ENCODE assay signal across 10 cellular contexts in the genomic region with DNA sequence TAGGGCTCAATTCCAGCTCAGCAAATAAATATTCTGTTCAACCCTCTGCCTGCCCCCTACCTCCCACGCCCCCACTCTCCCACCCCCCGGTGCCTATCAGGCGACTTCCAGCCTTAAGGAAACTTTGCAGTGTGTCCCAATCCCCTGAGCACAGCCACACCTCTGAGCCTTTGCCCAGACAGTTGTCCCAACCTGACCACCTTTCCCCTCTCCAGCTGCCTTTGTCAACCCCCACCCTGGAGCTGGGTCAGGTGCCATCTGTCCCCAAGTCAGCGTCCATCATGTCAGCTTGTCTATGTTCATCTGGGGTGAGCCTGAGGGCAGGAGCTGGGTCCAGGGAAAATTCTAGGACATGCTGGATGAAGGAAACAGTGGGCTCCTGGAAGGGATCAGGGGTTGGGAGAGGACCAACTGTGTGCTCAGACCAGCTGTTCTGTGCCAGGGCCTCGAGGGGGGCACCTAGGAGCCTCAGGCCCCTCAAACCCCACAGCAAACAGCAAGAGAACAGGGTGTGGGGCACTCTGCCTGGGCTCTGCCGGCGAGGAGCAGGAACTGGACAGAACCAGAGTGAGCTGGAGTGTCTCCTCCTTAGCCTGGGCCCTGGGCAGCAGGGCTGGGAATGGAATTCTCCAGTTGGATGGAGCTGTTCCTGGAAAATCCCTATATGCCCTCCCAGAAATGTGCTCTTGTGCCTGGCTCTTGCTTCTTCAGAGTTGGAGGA. TPM values are rescaled to one million over a fixed set of nuclear protein-coding genes. Genes with fewer than 3 reads are reported as not detected.
A peak's percentile ranks its signal among the peaks of the same experiment; 100 is the strongest.
DNase-seq lines count a peak whose midpoint lies in the region; ATAC-seq and TF ChIP-seq lines count a peak whose summit lies in the region.
"Had no signal": no experiment of that assay in that cellular context is flagged by ENCODE, and none has a peak within 500 bp of the region (broad histone marks: within the 10 kb centered on the region; RNA-seq: fewer than 3 reads in every experiment).

No MANE protein-coding gene starts in this region.

- intact Hi-C loops in heart left ventricle (cut with DNase I), result loop anchor here in 1 of 10 donors (2.0 kb wide), 1 partner anchor 24 kb away; a partner anchor contains a TSS
- intact Hi-C loops in left ventricle myocardium superior (cut with micrococcal nuclease), result no loop called here
- intact Hi-C loops in ovary (cut with DNase I), result no loop called here

- H3K4me1 ChIP-seq in heart left ventricle, result peaks cover 0 to 78% (median 46%) of the 10 kb centered on the region in 12 donors
- H3K4me1 ChIP-seq in ovary (ENCODE audit: insufficient read depth), result peaks cover 46% of the 10 kb centered on the region
- H3K4me1 ChIP-seq in SJCRH30, result peaks cover 29% of the 10 kb centered on the region

- ATAC-seq in heart left ventricle, result no peak
- no peak for ATAC-seq in left ventricle myocardium superior
- no peak for ATAC-seq in HG03460 (IDR thresholded peaks at IDR 0.05; ENCODE audit: unreplicated experiment)
- ATAC-seq: naive thymus-derived CD8-positive, alpha-beta T cell had no signal

- peak overlapping the region; percentile 78 to 100 (median 96) for H3K27ac ChIP-seq in heart left ventricle
- H3K27ac ChIP-seq in ovary, result peak overlapping the region; percentile 63 to 81
- no peak overlapping the region for H3K27ac ChIP-seq in SJCRH30

- H3K27me3 ChIP-seq in heart left ventricle, result no peaks in the 10 kb centered on the region
- no peaks in the 10 kb centered on the region for H3K27me3 ChIP-seq in ovary
- H3K27me3 ChIP-seq in SJCRH30, result peaks cover 1% of the 10 kb centered on the region; the same call in 1 of the 2 replicates

- TF ChIP-seq POLR2A in heart left ventricle (IDR thresholded peaks at IDR 0.05) (no peak), ovary (IDR thresholded peaks at IDR 0.05) (no peak)

- no peak overlapping the region for H3K4me3 ChIP-seq in heart left ventricle
- H3K4me3 ChIP-seq in ovary, result no peak overlapping the region
- H3K4me3 ChIP-seq in SJCRH30, result no peak overlapping the region

- 26 to 35% (median 31%) methylated on average over 4 to 7 of the region's 7 CpGs for WGBS in heart left ventricle, 4 donors
- WGBS in ovary, 3 donors, result 11 to 15% (median 12%) methylated on average over 7 of the region's 7 CpGs

- DNase-seq in heart left ventricle (peak in 2 of 5 donors; percentile 16 to 46), left ventricle myocardium superior (no peak), hepatic stellate cell (ENCODE audit: low spot score) (peak; percentile 24), ovary (peak; percentile 64 to 71 (median 66)), SJCRH30 (no peak)
- DNase-seq in stimulated activated CD4-positive, alpha-beta T cell treated with anti-CD3 and anti-CD28 coated beads, Interleukin-2, amount 100 ng/mL, for 48 hours, result no peak
- no peak for DNase-seq in activated effector memory CD4-positive, alpha-beta T cell treated with anti-CD3 and anti-CD28 coated beads, Interleukin-2, amount 50 U/mL, for 16 hours
- DNase-seq: GDM1; naive thymus-derived CD8-positive, alpha-beta T cell had no signal

- H3K36me3 ChIP-seq in heart left ventricle, result no peaks in the 10 kb centered on the region
- H3K36me3 ChIP-seq in ovary, result no peaks in the 10 kb centered on the region
- H3K36me3 ChIP-seq in SJCRH30, result no peaks in the 10 kb centered on the region

- TF ChIP-seq CTCF in heart left ventricle (IDR thresholded peaks at IDR 0.05) (no peak), ovary (IDR thresholded peaks at IDR 0.05) (no peak)

- no peaks in the 10 kb centered on the region for H3K9me3 ChIP-seq in heart left ventricle
- no peaks in the 10 kb centered on the region for H3K9me3 ChIP-seq in ovary
- no peaks in the 10 kb centered on the region for H3K9me3 ChIP-seq in SJCRH30 (replicated peaks)

- TF ChIP-seq EP300 in ovary (IDR thresholded peaks at IDR 0.05), result no peak

RNA-seq across cellular contexts. Expression of a gene that starts 17.8 kb away (rescaled TPM):
- under 1 TPM in 4 of 9 donors, not detected in 5; 0.13 to 0.44 (median 0.17) TPM for total RNA-seq in heart left ventricle
- polyA plus RNA-seq in heart left ventricle, result 1 to 10 TPM in 1 of 2 donors, under 1 TPM in 1; 0.08 to 1.6 TPM
- not detected for total RNA-seq in left ventricle myocardium superior
- 10 to 100 TPM in 1 of 7 donors, 1 to 10 TPM in 1, under 1 TPM in 3, not detected in 2; 0.12 to 19.2 (median 0.57) TPM for total RNA-seq in ovary
- polyA plus RNA-seq in ovary, result not detected
- total RNA-seq in SJCRH30 (2014; rRNA removed; shearing (Covaris generic)), result not detected in 2 replicates
- total RNA-seq: naive thymus-derived CD8-positive, alpha-beta T cell had no signal
- polyA plus RNA-seq: naive thymus-derived CD8-positive, alpha-beta T cell had no signal

RNA-seq across cellular contexts. Expression of a gene that starts 20.6 kb away (rescaled TPM):
- total RNA-seq in heart left ventricle (1 to 10 TPM; 2.1 to 7.5 (median 3.9) TPM), left ventricle myocardium superior (2.2 TPM), ovary (10 to 100 TPM in 5 of 7 donors, 1 to 10 TPM in 2; 3.9 to 23.3 (median 18.5) TPM)
- polyA plus RNA-seq in heart left ventricle (1 to 10 TPM; 1.1 to 3.2 TPM), ovary (10 to 100 TPM in 1 of 2 donors, 1 to 10 TPM in 1; 9.4 to 27.9 TPM)
- total RNA-seq in SJCRH30 (2014; rRNA removed; shearing (Covaris generic)), result 13.8 and 18.1 TPM in 2 replicates

RNA-seq across cellular contexts. Expression of a gene that starts 24.5 kb away (rescaled TPM):
- total RNA-seq in heart left ventricle, result 100 to 1,000 TPM in 7 of 9 donors, 10 to 100 TPM in 2; 57.5 to 298 (median 143) TPM
- 100 to 1,000 TPM; 152 to 277 TPM for polyA plus RNA-seq in heart left ventricle
- total RNA-seq in left ventricle myocardium superior, result 86.7 TPM
- 10 to 100 TPM in 5 of 7 donors, 1 to 10 TPM in 2; 5.6 to 43.1 (median 12.1) TPM for total RNA-seq in ovary
- polyA plus RNA-seq in ovary, result 10 to 100 TPM in 1 of 2 donors, 1 to 10 TPM in 1; 2.3 to 22.3 TPM
- total RNA-seq in SJCRH30 (2014; rRNA removed; shearing (Covaris generic)), result 0.30 and 0.49 TPM in 2 replicates
- polyA plus RNA-seq: naive thymus-derived CD8-positive, alpha-beta T cell had no signal

RNA-seq across cellular contexts. Expression of a gene that starts 33.3 kb away (rescaled TPM):
- total RNA-seq in heart left ventricle (100 to 1,000 TPM; 103 to 188 (median 110) TPM), left ventricle myocardium superior (114 TPM), ovary (10 to 100 TPM; 57.7 to 77.8 (median 66.7) TPM)
- polyA plus RNA-seq in heart left ventricle (100 to 1,000 TPM; 265 to 669 TPM), ovary (100 to 1,000 TPM in 1 of 2 donors, 10 to 100 TPM in 1; 40.1 to 150 TPM)
- total RNA-seq in SJCRH30 (2014; rRNA removed; shearing (Covaris generic)), result 135 and 146 TPM in 2 replicates

RNA-seq across cellular contexts. Expression of a gene that starts 34.4 kb away (rescaled TPM):
- total RNA-seq in heart left ventricle, result 100 to 1,000 TPM in 4 of 9 donors, 10 to 100 TPM in 5; 56.0 to 157 (median 78.8) TPM
- polyA plus RNA-seq in heart left ventricle, result 100 to 1,000 TPM in 1 of 2 donors, 10 to 100 TPM in 1; 40.9 to 125 TPM
- 103 TPM for total RNA-seq in left ventricle myocardium superior
- total RNA-seq in ovary, result 10 to 100 TPM; 25.5 to 51.9 (median 42.2) TPM
- 10 to 100 TPM; 29.4 to 38.9 TPM for polyA plus RNA-seq in ovary
- total RNA-seq in SJCRH30 (2014; rRNA removed; shearing (Covaris generic)), result 25.2 and 25.7 TPM in 2 replicates

Comparison
In these comparisons a context has a peak if more than half of its experiments do, and no peak if none do; other contexts are left out.
1. DNase-seq: peak in hepatic stellate cell (single experiment) and ovary (5 of 5); none in left ventricle myocardium superior (single experiment), stimulated activated CD4-positive, alpha-beta T cell treated with anti-CD3 and anti-CD28 coated beads, Interleukin-2, amount 100 ng/mL, for 48 hours (0 of 2), SJCRH30 (0 of 2) and activated effector memory CD4-positive, alpha-beta T cell treated with anti-CD3 and anti-CD28 coated beads, Interleukin-2, amount 50 U/mL, for 16 hours (single experiment).